2 cellular contexts compared by ENCODE assay signal in genomic region chr6:91437295-91437694, GRCh38.
TF ChIP-seq lines count a peak whose summit lies in the region.

No MANE protein-coding gene starts in this region.

TF ChIP-seq in IMR-90, 13 proteins besides CTCF, POLR2A, EP300 and RAD21:
- TF ChIP-seq RCOR1 (IDR thresholded peaks at IDR 0.05; ENCODE audit: insufficient replicate concordance, low read length) (no peak), BHLHE40 (IDR thresholded peaks at IDR 0.05; ENCODE audit: low read depth, low read length) (no peak), USF2 (IDR thresholded peaks at IDR 0.05; ENCODE audit: low read depth, low read length) (no peak), MAZ (IDR thresholded peaks at IDR 0.05; ENCODE audit: borderline replicate concordance, low read depth, low read length) (no peak), MAFK (IDR thresholded peaks at IDR 0.05; ENCODE audit: low read depth, low read length) (no peak), MXI1 (IDR thresholded peaks at IDR 0.05; ENCODE audit: borderline replicate concordance, low read depth, low read length) (no peak), CHD1 (IDR thresholded peaks at IDR 0.05; ENCODE audit: low read depth, low read length) (no peak), CEBPB (IDR thresholded peaks at IDR 0.05; ENCODE audit: low read depth, low read length) (no peak), ELK1 (IDR thresholded peaks at IDR 0.05; ENCODE audit: borderline replicate concordance, low read depth, low read length) (no peak), NFE2L2 (IDR thresholded peaks at IDR 0.05; ENCODE audit: low read depth, low read length) (no peak), FOS (IDR thresholded peaks at IDR 0.05; ENCODE audit: low read depth, low read length) (no peak), RFX5 (IDR thresholded peaks at IDR 0.05; ENCODE audit: low read depth, low read length) (no peak), SMC3 (IDR thresholded peaks at IDR 0.05; ENCODE audit: low read depth, low read length) (no peak)

TF ChIP-seq in H1, 55 proteins besides CTCF, POLR2A, EP300 and RAD21:
- TF ChIP-seq NANOG (IDR thresholded peaks at IDR 0.05; ENCODE audit: insufficient read depth, low read depth, low read length, poor library complexity, severe bottlenecking) (peak; percentile 67), RXRA (IDR thresholded peaks at IDR 0.05; ENCODE audit: insufficient read depth, low read depth, low read length) (no peak), TEAD4 (IDR thresholded peaks at IDR 0.05; ENCODE audit: low read depth, low read length) (no peak), E2F6 (IDR thresholded peaks at IDR 0.05) (no peak), ZNF274 (IDR thresholded peaks at IDR 0.05; ENCODE audit: borderline replicate concordance, extremely low read depth, low read length) (no peak), SIX5 (IDR thresholded peaks at IDR 0.05; ENCODE audit: low read depth, low read length) (no peak)
